In the genomic region with DNA sequence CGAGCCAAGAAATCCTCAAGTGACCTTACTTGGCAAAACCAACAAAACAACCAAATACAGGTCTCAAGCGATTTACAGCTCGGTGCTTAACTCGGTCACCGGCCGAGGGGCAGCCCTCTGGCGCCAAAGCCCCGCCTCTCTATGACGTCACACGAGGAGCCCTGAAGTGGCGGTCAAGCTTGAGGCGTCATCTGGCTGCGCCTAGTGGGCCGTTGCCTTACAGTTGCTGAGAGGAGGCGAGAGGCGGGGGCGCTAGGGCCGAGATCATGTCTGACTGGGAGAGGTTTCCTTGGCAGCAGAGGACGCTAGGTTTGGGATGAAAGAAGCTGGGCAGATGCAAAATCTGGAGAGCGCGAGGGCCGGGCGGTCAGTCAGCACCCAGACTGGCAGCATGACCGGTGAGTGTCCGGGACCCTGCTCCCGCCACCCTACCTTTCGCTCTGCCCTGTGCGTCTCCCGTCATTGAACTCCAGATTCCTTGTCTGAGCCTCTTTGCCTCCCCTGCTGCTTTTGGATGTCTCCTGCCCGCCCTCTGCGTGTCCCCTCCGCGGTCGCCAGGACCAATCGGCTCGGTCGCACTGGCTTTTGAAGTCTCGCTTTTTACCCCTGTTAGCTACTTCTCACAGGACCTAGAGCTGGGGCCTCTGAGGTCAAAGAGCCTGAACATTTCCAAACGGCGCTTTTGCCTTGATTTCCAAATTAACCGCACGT, we compare ENCODE assay signal across 8 cellular contexts. TPM values are rescaled to one million over a fixed set of nuclear protein-coding genes. Genes with fewer than 3 reads are reported as not detected.
DNase-seq lines count a peak whose midpoint lies in the region; ATAC-seq and TF ChIP-seq lines count a peak whose summit lies in the region.

A gene (plus strand): TSS at position 204 of the 711 bp plus-strand sequence. CDS start 113 bp downstream, at position 317.

- DNase-seq in AG10803 (ENCODE audit: low read depth): peak; percentile 91
- peak; percentile 78 to 91 for DNase-seq in NCI-H524 (lab: John Stamatoyannopoulos, UW)
- peak; percentile 96 for DNase-seq in activated CD4-positive, alpha-beta T cell treated with anti-CD3 and anti-CD28 coated beads for 36 hours
- peak; percentile 93 for DNase-seq in kidney glomerular epithelial cell (lab: John Stamatoyannopoulos, UW)
- peak; percentile 51 to 72 for DNase-seq in stimulated activated CD4-positive, alpha-beta T cell treated with anti-CD3 and anti-CD28 coated beads, Interleukin-1b, Interleukin-23, amount 100 ng/mL, for 1 hour (ENCODE audit: low read depth in 2 of 2)

- ATAC-seq in GM19025 (IDR thresholded peaks at IDR 0.05; ENCODE audit: low read depth, unreplicated experiment) (peak; percentile 96), HG03354 (IDR thresholded peaks at IDR 0.05; ENCODE audit: poor library complexity, severe bottlenecking, unreplicated experiment) (peak; percentile 98)
- ATAC-seq in activated CD4-positive, alpha-beta T cell treated with anti-CD3 and anti-CD28 coated beads for 36 hours: peak; percentile 94

- peaks cover 2% of the 10 kb centered on the region for H3K27me3 Mint-ChIP-seq in activated CD4-positive, alpha-beta T cell treated with anti-CD3 and anti-CD28 coated beads for 36 hours

- peaks cover 5% of the 10 kb centered on the region for H3K36me3 Mint-ChIP-seq in activated CD4-positive, alpha-beta T cell treated with anti-CD3 and anti-CD28 coated beads for 36 hours (ENCODE audit: low read depth)

- POLR2A ChIA-PET in activated CD4-positive, alpha-beta T cell treated with anti-CD3 and anti-CD28 coated beads for 36 hours (lab: Charles Lee): interaction anchor here (0.6 to 1.7 kb wide), 3 partner anchors 9 to 248 kb away, joined by 3 to 7 read pairs (median 3); a partner anchor contains a TSS

- CTCF ChIA-PET in activated CD4-positive, alpha-beta T cell treated with anti-CD3 and anti-CD28 coated beads for 36 hours (lab: Charles Lee): interaction anchor here (0.6 to 2.0 kb wide), 6 partner anchors 9 to 166 kb away, joined by 3 to 9 read pairs (median 4); no protein-coding TSS in a partner anchor

- intact Hi-C loops in activated CD4-positive, alpha-beta T cell treated with anti-CD3 and anti-CD28 coated beads for 36 hours (cut with DNase I, micrococcal nuclease): loop anchor here in 1 of 2 experiments (1.0 to 5.0 kb wide), 5 partner anchors 197 to 688 kb away; a partner anchor contains a TSS

- peak within 1 kb of the TSS; percentile 97 for H3K4me3 ChIP-seq in AG10803 (ENCODE audit: low read length)

- no peak for TF ChIP-seq CTCF in AG10803 (conservative IDR thresholded peaks at IDR 0.05; ENCODE audit: low read length)

- peak within 1 kb of the TSS; percentile 92 for H3K4me3 Mint-ChIP-seq in activated CD4-positive, alpha-beta T cell treated with anti-CD3 and anti-CD28 coated beads for 36 hours

- H3K27ac ChIP-seq in cingulate gyrus (ENCODE audit: low read depth, low read length): peak within 1 kb of the TSS; percentile 62

- peak within 1 kb of the TSS; percentile 96 for H3K27ac Mint-ChIP-seq in activated CD4-positive, alpha-beta T cell treated with anti-CD3 and anti-CD28 coated beads for 36 hours

- peaks cover 34% of the 10 kb centered on the region for H3K4me1 Mint-ChIP-seq in activated CD4-positive, alpha-beta T cell treated with anti-CD3 and anti-CD28 coated beads for 36 hours

- H3K9me3 Mint-ChIP-seq in activated CD4-positive, alpha-beta T cell treated with anti-CD3 and anti-CD28 coated beads for 36 hours (ENCODE audit: low read depth): no peaks in the 10 kb centered on the region

RNA-seq across cellular contexts. Expression of the gene that starts here (rescaled TPM):
- 1 to 10 TPM; 8.5 to 9.7 TPM for total RNA-seq in activated CD4-positive, alpha-beta T cell treated with anti-CD3 and anti-CD28 coated beads for 36 hours

Comparison
In these comparisons a context has a peak if more than half of its experiments do, and no peak if none do; other contexts are left out.
1. Peak in every context shown above with its lines: DNase-seq, ATAC-seq, H3K4me3 ChIP-seq and H3K27ac ChIP-seq.